Comparison of ENCODE assay signal across 11 cellular contexts in genomic region chr17:34613064-34614019, GRCh38. TPM values are rescaled to one million over a fixed set of nuclear protein-coding genes. Genes with fewer than 3 reads are reported as not detected.
DNase-seq lines count a peak whose midpoint lies in the region; ATAC-seq and TF ChIP-seq lines count a peak whose summit lies in the region.
"Had no signal": no experiment of that assay in that cellular context is flagged by ENCODE, and none has a peak within 500 bp of the region (broad histone marks: within the 10 kb centered on the region; RNA-seq: fewer than 3 reads in every experiment).

No MANE protein-coding gene starts in this region.

- no peaks in the 10 kb centered on the region for H3K36me3 ChIP-seq in testis (ENCODE audit: low read depth, missing control alignments)

- H3K27ac ChIP-seq in testis, result no peak overlapping the region

- no peak for TF ChIP-seq CTCF in testis (IDR thresholded peaks at IDR 0.05)

- H3K4me3 ChIP-seq in testis, result no peak overlapping the region

- H3K4me1 Mint-ChIP-seq in activated T-cell treated with anti-CD3 and anti-CD28 coated beads, Interleukin-2, amount 50 U/mL, for 4 hours (ENCODE audit: low read depth), result no peaks in the 10 kb centered on the region

- 41 to 43% methylated on average over 18 to 19 of the region's 19 CpGs for WGBS in testis, 2 donors

- no peaks in the 10 kb centered on the region for H3K27me3 ChIP-seq in testis

- intact Hi-C loops in head of caudate nucleus (cut with DNase I), result no loop called here
- intact Hi-C loops in testis (cut with DNase I; ENCODE audit: low total_unique reads), result no loop called here

- H3K4me3 Mint-ChIP-seq in activated T-cell treated with anti-CD3 and anti-CD28 coated beads, Interleukin-2, amount 50 U/mL, for 4 hours, result no peak overlapping the region

- peaks cover 62% of the 10 kb centered on the region for H3K27me3 Mint-ChIP-seq in activated T-cell treated with anti-CD3 and anti-CD28 coated beads, Interleukin-2, amount 50 U/mL, for 4 hours (ENCODE audit: low read depth)

- TF ChIP-seq POLR2A in testis (IDR thresholded peaks at IDR 0.05), result no peak

- DNase-seq in activated CD4-positive, alpha-beta T cell treated with anti-CD3 and anti-CD28 coated beads for 48 hours, result peak; percentile 8
- no peak for DNase-seq in activated CD4-positive, alpha-beta T cell treated with anti-CD3 and anti-CD28 coated beads, Interleukin-2, amount 50 U/mL, for 4 hours
- DNase-seq in NCI-H82 (lab: John Stamatoyannopoulos, UW), result peak; percentile 92
- DNase-seq in head of caudate nucleus, result peak; percentile 44 to 91 (median 71)
- peak; percentile 65 for DNase-seq in testis
- DNase-seq in activated T-cell treated with anti-CD3 and anti-CD28 coated beads, Interleukin-2, amount 50 U/mL, for 4 hours, result no peak
- DNase-seq in activated gamma-delta T cell treated with Interleukin-2 at 50 U/mL for 16 hours, result no peak
- DNase-seq: HCEC 1CT, mammary epithelial cell, PC-3 had no signal

- no peaks in the 10 kb centered on the region for H3K9me3 Mint-ChIP-seq in activated T-cell treated with anti-CD3 and anti-CD28 coated beads, Interleukin-2, amount 50 U/mL, for 4 hours

- H3K4me1 ChIP-seq in testis, result no peaks in the 10 kb centered on the region

- H3K36me3 Mint-ChIP-seq in activated T-cell treated with anti-CD3 and anti-CD28 coated beads, Interleukin-2, amount 50 U/mL, for 4 hours (ENCODE audit: insufficient read depth), result no peaks in the 10 kb centered on the region

- ATAC-seq in activated T-cell treated with anti-CD3 and anti-CD28 coated beads, Interleukin-2, amount 50 U/mL, for 4 hours, result no peak
- ATAC-seq in HG02623 (IDR thresholded peaks at IDR 0.05; ENCODE audit: unreplicated experiment), result no peak
- ATAC-seq: PC-3 had no signal

- no peaks in the 10 kb centered on the region for H3K9me3 ChIP-seq in testis

RNA-seq across cellular contexts. Expression of gene TMEM132E, which starts 34.0 kb away (rescaled TPM):
- total RNA-seq in testis, result 1 to 10 TPM; 2.6 to 3.1 TPM
- 3.6 TPM for polyA plus RNA-seq in testis (ENCODE audit: insufficient read depth, low read depth, low replicate concordance)
- total RNA-seq in activated T-cell treated with anti-CD3 and anti-CD28 coated beads, Interleukin-2, amount 50 U/mL, for 4 hours, result under 1 TPM; 0.05 to 0.14 (median 0.10) TPM
- total RNA-seq: mammary epithelial cell, PC-3 had no signal
- polyA plus RNA-seq: mammary epithelial cell had no signal

Comparison
In these comparisons a context has a peak if more than half of its experiments do, and no peak if none do; other contexts are left out.
1. DNase-seq: peak in activated CD4-positive, alpha-beta T cell treated with anti-CD3 and anti-CD28 coated beads for 48 hours (single experiment), NCI-H82 (single experiment), head of caudate nucleus (42 of 42) and testis (single experiment); none in activated CD4-positive, alpha-beta T cell treated with anti-CD3 and anti-CD28 coated beads, Interleukin-2, amount 50 U/mL, for 4 hours (0 of 2), activated T-cell treated with anti-CD3 and anti-CD28 coated beads, Interleukin-2, amount 50 U/mL, for 4 hours (single experiment) and activated gamma-delta T cell treated with Interleukin-2 at 50 U/mL for 16 hours (single experiment).